ENCODE assay signal across 1 cellular context in the genomic region with DNA sequence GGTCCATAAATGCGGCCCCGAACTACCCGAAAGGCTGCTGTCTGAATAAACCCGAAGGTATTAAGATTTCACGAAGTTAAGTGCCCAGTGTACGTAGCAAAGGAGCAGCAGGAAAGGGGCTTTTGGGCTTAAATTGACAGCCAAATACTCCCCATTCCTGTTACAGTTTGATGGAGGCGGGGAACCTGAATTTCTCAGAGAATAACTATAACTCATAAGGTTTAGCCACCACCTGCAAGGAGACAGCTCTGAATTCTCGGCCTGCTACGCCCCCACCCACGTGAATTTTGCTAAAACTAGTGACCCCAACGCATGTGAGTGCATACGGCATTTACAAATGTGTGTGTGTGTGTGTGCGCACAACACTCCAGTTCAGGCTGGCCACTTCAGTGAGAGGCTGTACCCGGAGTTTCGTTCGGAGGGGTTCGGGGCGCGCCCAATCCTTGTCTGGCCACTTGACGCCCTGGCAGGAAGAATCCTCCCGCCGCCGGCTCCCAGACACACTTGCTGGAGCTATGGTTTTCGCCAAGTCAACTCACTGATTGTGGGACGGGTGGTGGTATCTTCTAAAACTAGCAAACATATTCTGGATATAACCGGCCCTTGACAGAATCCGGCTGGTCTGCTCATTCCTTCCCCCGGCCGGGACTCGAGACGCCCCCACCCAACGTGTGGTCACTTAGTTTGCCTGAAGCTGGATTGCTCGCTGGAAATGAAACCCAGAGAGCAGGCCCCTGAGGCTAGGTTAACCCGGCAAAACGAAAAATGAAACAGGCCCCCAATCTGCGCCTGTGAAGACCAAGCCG.
TF ChIP-seq lines count a peak whose summit lies in the region.

No MANE protein-coding gene starts in this region.

TF ChIP-seq in WTC11, 78 proteins besides CTCF, POLR2A, EP300 and RAD21 (continued from another document):
- TF ChIP-seq, protein P1, sequence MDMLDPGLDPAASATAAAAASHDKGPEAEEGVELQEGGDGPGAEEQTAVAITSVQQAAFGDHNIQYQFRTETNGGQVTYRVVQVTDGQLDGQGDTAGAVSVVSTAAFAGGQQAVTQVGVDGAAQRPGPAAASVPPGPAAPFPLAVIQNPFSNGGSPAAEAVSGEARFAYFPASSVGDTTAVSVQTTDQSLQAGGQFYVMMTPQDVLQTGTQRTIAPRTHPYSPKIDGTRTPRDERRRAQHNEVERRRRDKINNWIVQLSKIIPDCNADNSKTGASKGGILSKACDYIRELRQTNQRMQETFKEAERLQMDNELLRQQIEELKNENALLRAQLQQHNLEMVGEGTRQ (CRISPR knock-in tag; IDR thresholded peaks at IDR 0.05): no peak
- TF ChIP-seq TP53 (CRISPR knock-in tag; IDR thresholded peaks at IDR 0.05) (no peak), ZNF423 (CRISPR knock-in tag; IDR thresholded peaks at IDR 0.05) (no peak), HMGA2 (CRISPR knock-in tag; IDR thresholded peaks at IDR 0.05) (no peak), PRRX2 (CRISPR knock-in tag; IDR thresholded peaks at IDR 0.05) (no peak)
- TF ChIP-seq, protein P2, sequence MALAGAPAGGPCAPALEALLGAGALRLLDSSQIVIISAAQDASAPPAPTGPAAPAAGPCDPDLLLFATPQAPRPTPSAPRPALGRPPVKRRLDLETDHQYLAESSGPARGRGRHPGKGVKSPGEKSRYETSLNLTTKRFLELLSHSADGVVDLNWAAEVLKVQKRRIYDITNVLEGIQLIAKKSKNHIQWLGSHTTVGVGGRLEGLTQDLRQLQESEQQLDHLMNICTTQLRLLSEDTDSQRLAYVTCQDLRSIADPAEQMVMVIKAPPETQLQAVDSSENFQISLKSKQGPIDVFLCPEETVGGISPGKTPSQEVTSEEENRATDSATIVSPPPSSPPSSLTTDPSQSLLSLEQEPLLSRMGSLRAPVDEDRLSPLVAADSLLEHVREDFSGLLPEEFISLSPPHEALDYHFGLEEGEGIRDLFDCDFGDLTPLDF (CRISPR knock-in tag; IDR thresholded peaks at IDR 0.05): no peak
